Comparison of ENCODE assay signal across 8 cellular contexts in genomic region chr17:36534117-36534880, GRCh38. TPM values are rescaled to one million over a fixed set of nuclear protein-coding genes. Genes with fewer than 3 reads are reported as not detected.
DNase-seq lines count a peak whose midpoint lies in the region; ATAC-seq, FAIRE-seq and TF ChIP-seq lines count a peak whose summit lies in the region.

TSS of gene MYO19 (minus strand) at chr17:36534868. CDS start at chr17:36532538, 2,330 bp downstream.

- POLR2A ChIA-PET in K562 (lab: Yijun Ruan, JAX) = interaction anchor here (0.5 to 3.6 kb wide), 10 partner anchors 10 to 876 kb away, joined by 3 to 72 read pairs (median 4); partner anchors contain the start of gene GGNBP2

- FAIRE-seq in K562 (lab: Jason Lieb, UNC) = no peak

- DNase-seq in NCI-H146 treated with DMSO at 0.1 percent for 48 hours (lab: John Stamatoyannopoulos, UW; ENCODE audit: unreplicated experiment) = peak; percentile 79
- peak; percentile 8 for DNase-seq in T-helper 22 cell (ENCODE audit: low read depth)
- DNase-seq in K562 (ENCODE audit: extremely low read depth in 1 of 4, low spot score in 3 of 4) = peak; percentile 78 to 90 (median 78)

- H3K36me3 ChIP-seq in K562 (ENCODE audit: control insufficient read depth, insufficient read depth, low read length) (peaks cover 67% of the 10 kb centered on the region), skeletal muscle satellite cell (ENCODE audit: insufficient read depth, low read length) (peaks cover 35% of the 10 kb centered on the region)

- peak within 1 kb of the TSS; percentile 100 for H3K27ac ChIP-seq in K562 (ENCODE audit: extremely low read depth, low read depth, low read length)

- peak within 1 kb of the TSS; percentile 99 to 100 for H3K9ac ChIP-seq in K562 (ENCODE audit: insufficient read depth in 1 of 2, low read depth in 2 of 2, low read length in 2 of 2)
- H3K9ac ChIP-seq in skeletal muscle satellite cell (ENCODE audit: low read depth, low read length) = peak within 1 kb of the TSS; percentile 100

- peak within 1 kb of the TSS; percentile 57 for H3K4me3 ChIP-seq in K562
- H3K4me3 ChIP-seq in iPS-11a (ENCODE audit: low read depth, low read length) = peak within 1 kb of the TSS; percentile 93
- H3K4me3 ChIP-seq in skeletal muscle satellite cell (ENCODE audit: low read length) = peak within 1 kb of the TSS; percentile 99

- H3K27me3 ChIP-seq in K562 (ENCODE audit: control insufficient read depth in 2 of 2, insufficient read depth in 2 of 2, low read length in 2 of 2) = no peaks in the 10 kb centered on the region
- no peaks in the 10 kb centered on the region for H3K27me3 ChIP-seq in skeletal muscle satellite cell (ENCODE audit: control insufficient read depth, insufficient read depth, low read length)

- peak; percentile 33 for ATAC-seq in HG02678 (IDR thresholded peaks at IDR 0.05; ENCODE audit: unreplicated experiment)
- ATAC-seq in K562 = peak; percentile 74
- no peak for ATAC-seq in HG03565 (IDR thresholded peaks at IDR 0.05; ENCODE audit: unreplicated experiment)

- no peak; a peak in 1 of 4 replicates for TF ChIP-seq RAD21 in K562 (CRISPR knock-in tag; conservative IDR thresholded peaks at IDR 0.05 in 1 of 2, IDR thresholded peaks at IDR 0.05 in 1 of 2)

- TF ChIP-seq EP300 in K562 (IDR thresholded peaks at IDR 0.05; ENCODE audit: low read length) = no peak

- TF ChIP-seq POLR2A in K562 (conservative IDR thresholded peaks at IDR 0.05) = peak; percentile 50; the same call in 1 of the 2 replicates

- WGBS in K562 (ENCODE audit: insufficient coverage, low coverage, missing lambda C conversion rate) = under 1% methylated on average over 40 of the region's 44 CpGs

- peaks cover 70% of the 10 kb centered on the region for H3K79me2 ChIP-seq in K562 (ENCODE audit: control insufficient read depth, insufficient read depth, low read length)

- CTCF ChIA-PET in K562 (lab: Yijun Ruan, JAX; ENCODE audit: low intra/inter-chr PET ratio) = no interaction called here

- intact Hi-C loops in K562 (cut with micrococcal nuclease) = loop anchor here (2.0 kb wide), 2 partner anchors 57 to 67 kb away; partner anchors contain the start of genes DHRS11 and MRM1

- H3K9me3 ChIP-seq in K562 (replicated peaks; ENCODE audit: control insufficient read depth, insufficient read depth, low read depth, low read length) (no peaks in the 10 kb centered on the region), skeletal muscle satellite cell (replicated peaks; ENCODE audit: low read length) (no peaks in the 10 kb centered on the region)

- H3K4me2 ChIP-seq in K562 (ENCODE audit: insufficient read depth, low read length) = peak within 1 kb of the TSS; percentile 99
- H3K4me2 ChIP-seq in skeletal muscle satellite cell (ENCODE audit: low read length) = peak within 1 kb of the TSS; percentile 98

- BruUV-seq in K562 (replicated peaks; lab: Mats Ljungman, UMichigan) = no TSS peak

- H3K4me1 ChIP-seq in K562 (replicated peaks in 1 of 2; ENCODE audit: control insufficient read depth in 2 of 2, insufficient read depth in 2 of 2, low read length in 2 of 2) = peaks cover 25 to 30% of the 10 kb centered on the region in 2 experiments
- peaks cover 15% of the 10 kb centered on the region for H3K4me1 ChIP-seq in skeletal muscle satellite cell (ENCODE audit: control insufficient read depth, insufficient read depth, low read length)

- in situ Hi-C loops in K562 (cut with MboI) = no loop called here

- no peaks in the 10 kb centered on the region for H3K9me1 ChIP-seq in K562 (ENCODE audit: control insufficient read depth, insufficient read depth, low read length)

- TF ChIP-seq CTCF in GM12873 (IDR thresholded peaks at IDR 0.05; ENCODE audit: insufficient read depth, low read depth, low read length, missing control alignments) (peak; percentile 86), K562 (IDR thresholded peaks at IDR 0.05 in 2 of 3, conservative IDR thresholded peaks at IDR 0.05 in 1 of 3; ENCODE audit: insufficient read depth in 2 of 3, low read depth in 1 of 3, low read length in 3 of 3) (peak; percentile 42 to 85 (median 48))

- H4K20me1 ChIP-seq in K562 (replicated peaks; ENCODE audit: control insufficient read depth, insufficient read depth, low read length) = 0 out of 2 replicates have a peak, but pooled peaks cover 3% of the 10 kb centered on the region

- peak within 1 kb of the TSS; percentile 95 for H2AFZ ChIP-seq in K562 (ENCODE audit: low read depth, low read length)

TF ChIP-seq in K562, 482 proteins besides CTCF, POLR2A, EP300 and RAD21 (continues in another document):
- TF ChIP-seq ZBTB43 (CRISPR knock-in tag; IDR thresholded peaks at IDR 0.05) (no peak), TAF7 (tag; IDR thresholded peaks at IDR 0.05) (no peak), ZNF766 (CRISPR knock-in tag; conservative IDR thresholded peaks at IDR 0.05) (peak; percentile 47; the same call in 1 of the 2 replicates), MBD2 (IDR thresholded peaks at IDR 0.05; ENCODE audit: borderline replicate concordance, low read depth) (peak; percentile 11; the same call in 1 of the 2 replicates), MTA3 (IDR thresholded peaks at IDR 0.05; ENCODE audit: borderline replicate concordance) (peak; percentile 55; the same call in 1 of the 2 replicates), EGR1 (conservative IDR thresholded peaks at IDR 0.05) (peak; percentile 47)
- TF ChIP-seq, protein P1, sequence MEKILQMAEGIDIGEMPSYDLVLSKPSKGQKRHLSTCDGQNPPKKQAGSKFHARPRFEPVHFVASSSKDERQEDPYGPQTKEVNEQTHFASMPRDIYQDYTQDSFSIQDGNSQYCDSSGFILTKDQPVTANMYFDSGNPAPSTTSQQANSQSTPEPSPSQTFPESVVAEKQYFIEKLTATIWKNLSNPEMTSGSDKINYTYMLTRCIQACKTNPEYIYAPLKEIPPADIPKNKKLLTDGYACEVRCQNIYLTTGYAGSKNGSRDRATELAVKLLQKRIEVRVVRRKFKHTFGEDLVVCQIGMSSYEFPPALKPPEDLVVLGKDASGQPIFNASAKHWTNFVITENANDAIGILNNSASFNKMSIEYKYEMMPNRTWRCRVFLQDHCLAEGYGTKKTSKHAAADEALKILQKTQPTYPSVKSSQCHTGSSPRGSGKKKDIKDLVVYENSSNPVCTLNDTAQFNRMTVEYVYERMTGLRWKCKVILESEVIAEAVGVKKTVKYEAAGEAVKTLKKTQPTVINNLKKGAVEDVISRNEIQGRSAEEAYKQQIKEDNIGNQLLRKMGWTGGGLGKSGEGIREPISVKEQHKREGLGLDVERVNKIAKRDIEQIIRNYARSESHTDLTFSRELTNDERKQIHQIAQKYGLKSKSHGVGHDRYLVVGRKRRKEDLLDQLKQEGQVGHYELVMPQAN (IDR thresholded peaks at IDR 0.05; ENCODE audit: borderline replicate concordance) = 0 out of 2 replicates have a peak, but pooled peaks have one; percentile 10

RNA-seq across cellular contexts. Expression of gene MYO19, which starts in this region (rescaled TPM):
- total RNA-seq in K562 (2011; cell fraction: chromatin; rRNA removed; ENCODE audit: low replicate concordance) = 1,055 and 1,571 TPM in 2 replicates
- 696 and 717 TPM in 2 replicates for total RNA-seq in K562 (2011; cell fraction: nucleolus; rRNA removed)
- total RNA-seq in K562 (2011; cell fraction: nucleoplasm; rRNA removed) = 748 and 751 TPM in 2 replicates
- total RNA-seq in K562 (2014; rRNA removed) (129 and 163 TPM in 2 replicates), K562 (2014; rRNA removed; fragmentation: Illumina TruSeq; extraction: Trizol) (106 and 112 TPM in 2 replicates), K562 (2015; rRNA removed; fragmentation: Illumina TruSeq; extraction: Trizol) (117 and 121 TPM in 2 replicates), K562 (2021) (136 and 153 TPM in 2 replicates)
- polyA plus RNA-seq in K562 (2011; rRNA removed) (115 and 135 TPM in 2 replicates), K562 (2014; fragmentation: Illumina TruSeq; extraction: Trizol) (139 and 162 TPM in 2 replicates), K562 (2014; fragmentation: Nextera tagmentation; extraction: Ambion mirVana) (10 to 100 TPM; 21.6 to 24.5 TPM), K562 (2014; rRNA removed) (176 and 178 TPM in 2 replicates)
- polyA plus RNA-seq in K562 (2011; cell fraction: cytosol; rRNA removed) = 96.3 and 184 TPM in 2 replicates
- polyA plus RNA-seq in K562 (2011; cell fraction: nucleus; rRNA removed) = 697 and 1,515 TPM in 2 replicates
- 69.8 and 106 TPM in 2 replicates for polyA plus RNA-seq in K562 (2012)
- polyA minus RNA-seq in K562 (2011; rRNA and poly(A)+ RNA removed) = 105 and 166 TPM in 2 replicates
- 66.4 and 70.3 TPM in 2 replicates for polyA minus RNA-seq in K562 (2011; cell fraction: cytosol; rRNA and poly(A)+ RNA removed)
- 226 and 316 TPM in 2 replicates for polyA minus RNA-seq in K562 (2011; cell fraction: nucleus; rRNA and poly(A)+ RNA removed)
- 43.9 and 51.5 TPM in 2 replicates for total RNA-seq in skeletal muscle satellite cell (2012; rRNA removed)

Comparison
In these comparisons a context has a peak if more than half of its experiments do, and no peak if none do; other contexts are left out.
1. DNase-seq: peak in every context shown above with its lines; median percentile 79 in NCI-H146 treated with DMSO at 0.1 percent for 48 hours; 78 in K562; 8 in T-helper 22 cell.